1 cellular context compared by ENCODE assay signal in the genomic region with DNA sequence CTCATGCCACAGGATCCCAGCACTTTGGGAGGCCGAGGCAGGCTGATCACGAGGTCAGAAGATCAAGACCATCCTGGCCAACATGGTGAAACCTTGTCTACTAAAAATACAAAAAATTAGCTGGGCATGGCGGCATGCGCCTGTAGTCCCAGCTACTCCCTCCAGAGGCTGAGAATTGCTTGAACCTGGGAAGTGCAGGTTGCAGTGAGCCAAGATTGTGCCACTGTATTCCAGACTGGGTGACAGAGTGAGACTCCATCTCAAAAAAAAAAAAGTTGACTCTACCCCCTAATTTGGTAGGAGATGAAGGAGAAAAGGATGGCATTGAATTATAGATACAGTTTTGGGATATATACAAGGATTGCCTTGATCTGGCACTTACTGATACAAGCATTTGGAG. TPM values are rescaled to one million over a fixed set of nuclear protein-coding genes. Genes with fewer than 3 reads are reported as not detected.
"Had no signal": no experiment of that assay in that cellular context is flagged by ENCODE, and none has a peak within 500 bp of the region (broad histone marks: within the 10 kb centered on the region; RNA-seq: fewer than 3 reads in every experiment).

No MANE protein-coding gene starts in this region.

RNA-seq across cellular contexts. Expression of gene DBF4, which starts 32.5 kb away (rescaled TPM):
- total RNA-seq: ascending aorta had no signal
